9 cellular contexts compared by ENCODE assay signal in genomic region chr16:85334718-85335583, GRCh38.
DNase-seq lines count a peak whose midpoint lies in the region; ATAC-seq and TF ChIP-seq lines count a peak whose summit lies in the region.
"Had no signal": no experiment of that assay in that cellular context is flagged by ENCODE, and none has a peak within 500 bp of the region (broad histone marks: within the 10 kb centered on the region; RNA-seq: fewer than 3 reads in every experiment).

No MANE protein-coding gene starts in this region.

- H3K27ac Mint-ChIP-seq in nephron = peak overlapping the region; percentile 87 to 93 (median 89)

- H3K4me3 Mint-ChIP-seq in nephron = peak overlapping the region; percentile 42 to 71 (median 51)

- H3K9me3 Mint-ChIP-seq in nephron = no peaks in the 10 kb centered on the region

- no peak for TF ChIP-seq CTCF in nephron (IDR thresholded peaks at IDR 0.05; ENCODE audit: unreplicated experiment in 3 of 3)

- ATAC-seq in GM19023 (IDR thresholded peaks at IDR 0.05; ENCODE audit: unreplicated experiment) (no peak), GM21526 (IDR thresholded peaks at IDR 0.05; ENCODE audit: low FRiP score, unreplicated experiment) (no peak)

- peaks cover 57% of the 10 kb centered on the region for H3K4me1 Mint-ChIP-seq in nephron

- no peaks in the 10 kb centered on the region for H3K36me3 Mint-ChIP-seq in nephron (ENCODE audit: low read depth)

- peaks cover 4% of the 10 kb centered on the region for H3K27me3 Mint-ChIP-seq in nephron (ENCODE audit: low read depth)

- peak; percentile 31 for DNase-seq in COLO668 (lab: John Stamatoyannopoulos, UW; ENCODE audit: unreplicated experiment)
- peak; percentile 15 for DNase-seq in NCI-H226
- peak; percentile 36 for DNase-seq in dermis blood vessel endothelial cell
- no peak for DNase-seq in central memory CD4-positive, alpha-beta T cell
- DNase-seq in NK-92 treated with Interleukin-12 subunit alpha and Interleukin-12 subunit beta, amount 100 ng/mL, for 24 hours (lab: John Stamatoyannopoulos, UW) = no peak
- DNase-seq: NCI-H1694 treated with DMSO at 0.1 percent for 48 hours had no signal

Comparison
In these comparisons a context has a peak if more than half of its experiments do, and no peak if none do; other contexts are left out.
1. DNase-seq: peak in COLO668 (single experiment), NCI-H226 (single experiment) and dermis blood vessel endothelial cell (single experiment); none in central memory CD4-positive, alpha-beta T cell (single experiment) and NK-92 treated with Interleukin-12 subunit alpha and Interleukin-12 subunit beta, amount 100 ng/mL, for 24 hours (single experiment).